17 cellular contexts compared by ENCODE assay signal in the genomic region with DNA sequence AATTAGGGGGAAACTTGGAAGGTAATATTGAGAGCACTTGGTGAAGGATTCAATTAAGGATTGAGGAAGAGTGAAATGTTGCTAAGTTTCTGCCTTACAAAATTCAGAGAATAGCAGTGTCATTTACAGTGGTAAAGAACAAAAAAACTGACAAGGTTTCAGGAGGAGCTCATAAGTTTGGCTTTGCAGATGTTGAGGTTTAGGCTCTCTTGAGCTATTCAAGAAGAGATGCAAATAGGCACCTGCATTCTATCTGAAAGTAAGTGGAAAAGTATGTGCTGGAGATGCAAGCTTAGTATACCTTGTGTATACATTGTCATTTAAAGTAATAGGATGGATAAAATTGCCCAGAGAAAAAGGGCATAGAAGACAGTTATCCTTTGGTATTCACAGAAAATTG. TPM values are rescaled to one million over a fixed set of nuclear protein-coding genes. Genes with fewer than 3 reads are reported as not detected.
A peak's percentile ranks its signal among the peaks of the same experiment; 100 is the strongest.
DNase-seq lines count a peak whose midpoint lies in the region; ATAC-seq and TF ChIP-seq lines count a peak whose summit lies in the region.
"Had no signal": no experiment of that assay in that cellular context is flagged by ENCODE, and none has a peak within 500 bp of the region (broad histone marks: within the 10 kb centered on the region; RNA-seq: fewer than 3 reads in every experiment).

No MANE protein-coding gene starts in this region.

- CTCF ChIA-PET in OCI-LY7 (lab: Charles Lee; ENCODE audit: unreplicated experiment): no interaction called here

- H3K27me3 ChIP-seq in DOHH2 (ENCODE audit: control insufficient read depth, low read length) (no peaks in the 10 kb centered on the region), HL-60 (ENCODE audit: insufficient read depth, poor library complexity, severe bottlenecking) (no peaks in the 10 kb centered on the region), Loucy (ENCODE audit: insufficient read depth, low read length, poor library complexity, severe bottlenecking) (no peaks in the 10 kb centered on the region)
- H3K27me3 ChIP-seq: BLaER1 had no signal

- H3K36me3 ChIP-seq in DOHH2 (ENCODE audit: control insufficient read depth, low read length) (no peaks in the 10 kb centered on the region), Loucy (ENCODE audit: insufficient read depth, low read length) (no peaks in the 10 kb centered on the region), OCI-LY7 (ENCODE audit: insufficient read depth, low read length) (no peaks in the 10 kb centered on the region)
- H3K36me3 ChIP-seq: BLaER1 had no signal

- no TSS peak for BruUV-seq in OCI-LY7 (replicated peaks; lab: Mats Ljungman, UMichigan)

- H3K79me2 ChIP-seq in DOHH2 (ENCODE audit: control insufficient read depth, low read length): no peaks in the 10 kb centered on the region
- H3K79me2 ChIP-seq in Loucy (ENCODE audit: insufficient read depth, low read length): no peaks in the 10 kb centered on the region
- H3K79me2 ChIP-seq in OCI-LY7 (ENCODE audit: insufficient read depth, low read depth, low read length): no peaks in the 10 kb centered on the region

- TF ChIP-seq CTCF in DOHH2 (IDR thresholded peaks at IDR 0.05; ENCODE audit: low read depth, low read length, poor library complexity, severe bottlenecking) (no peak), HL-60 (IDR thresholded peaks at IDR 0.05; ENCODE audit: insufficient read depth, low read length) (no peak), Loucy (conservative IDR thresholded peaks at IDR 0.05; ENCODE audit: low read length) (no peak), OCI-LY7 (conservative IDR thresholded peaks at IDR 0.05; ENCODE audit: low read length) (no peak)

- H4K20me1 ChIP-seq in DOHH2 (ENCODE audit: control insufficient read depth, insufficient read depth, low read depth, low read length) (no peaks in the 10 kb centered on the region), Loucy (ENCODE audit: insufficient read depth, low read length, poor library complexity, severe bottlenecking) (no peaks in the 10 kb centered on the region), OCI-LY7 (ENCODE audit: insufficient read depth, low read length) (no peaks in the 10 kb centered on the region)
- H4K20me1 ChIP-seq: BLaER1 had no signal

- POLR2A ChIA-PET in OCI-LY7 (lab: Charles Lee): no interaction called here

- H3F3A ChIP-seq in DOHH2 (ENCODE audit: control insufficient read depth, insufficient read depth) (no peaks in the 10 kb centered on the region), Loucy (ENCODE audit: low read depth) (peaks cover 5% of the 10 kb centered on the region; the same call in 1 of the 2 replicates)

- intact Hi-C loops in OCI-LY7 (cut with micrococcal nuclease; ENCODE audit: unreplicated experiment): no loop called here

- no peak overlapping the region for H2AFZ ChIP-seq in Loucy (ENCODE audit: low read length)
- no peak overlapping the region for H2AFZ ChIP-seq in OCI-LY7 (ENCODE audit: low read length)

- no peak overlapping the region for H3K9ac ChIP-seq in Loucy (ENCODE audit: low read depth, low read length, poor library complexity, severe bottlenecking)
- H3K9ac ChIP-seq: BLaER1 had no signal

- H3K27ac ChIP-seq in DOHH2 (ENCODE audit: low read depth, low read length) (peak overlapping the region; percentile 69), HL-60 (replicated peaks) (0 out of 2 replicates have a peak overlapping the region, but pooled peaks have one; percentile 3), OCI-LY7 (ENCODE audit: low read depth, low read length, poor library complexity, severe bottlenecking) (peak overlapping the region; percentile 33)
- H3K27ac ChIP-seq: BLaER1 had no signal

- ATAC-seq in HG03521 (IDR thresholded peaks at IDR 0.05; ENCODE audit: unreplicated experiment) (no peak), HG03442 (IDR thresholded peaks at IDR 0.05; ENCODE audit: unreplicated experiment) (no peak)
- ATAC-seq: HCT116, HepG2 had no signal

- H3K9me3 ChIP-seq in DOHH2 (ENCODE audit: control insufficient read depth, insufficient read depth, low read length) (no peaks in the 10 kb centered on the region), Loucy (ENCODE audit: insufficient read depth, low read depth, low read length) (no peaks in the 10 kb centered on the region), OCI-LY7 (ENCODE audit: low read length) (no peaks in the 10 kb centered on the region)

- peak overlapping the region; percentile 44 for H3K4me2 ChIP-seq in DOHH2 (ENCODE audit: low read length)
- peak overlapping the region; percentile 58 for H3K4me2 ChIP-seq in Loucy (ENCODE audit: low read depth, low read length, poor library complexity, severe bottlenecking)
- H3K4me2 ChIP-seq in OCI-LY7 (ENCODE audit: low read length): peak overlapping the region; percentile 15; the same call in 1 of the 2 replicates

- peaks cover 36% of the 10 kb centered on the region for H3K4me1 ChIP-seq in DOHH2 (ENCODE audit: control insufficient read depth, low read length)
- H3K4me1 ChIP-seq in Loucy (ENCODE audit: insufficient read depth, low read length, poor library complexity, severe bottlenecking): peaks cover 28% of the 10 kb centered on the region
- H3K4me1 ChIP-seq in OCI-LY7 (ENCODE audit: insufficient read depth, low read length, poor library complexity, severe bottlenecking): no peaks in the 10 kb centered on the region

- no peak for DNase-seq in HL-60 (ENCODE audit: low read depth in 1 of 2, low spot score in 1 of 2)
- DNase-seq in OCI-LY7 (ENCODE audit: low spot score): peak; percentile 9
- no peak for DNase-seq in NCI-H446 treated with DMSO at 0.1 percent for 48 hours (lab: John Stamatoyannopoulos, UW)
- DNase-seq in RPMI8226: no peak
- DNase-seq: 8988T, DMS79 treated with DMSO at 0.1 percent for 48 hours, GOT3, H7, HFFc6 had no signal

- H3K4me3 ChIP-seq in DOHH2 (ENCODE audit: low read length) (peak overlapping the region; percentile 16), HL-60 (replicated peaks; ENCODE audit: insufficient read depth, low read length) (no peak overlapping the region), Loucy (ENCODE audit: low read length, poor library complexity, severe bottlenecking) (peak overlapping the region; percentile 10), OCI-LY7 (ENCODE audit: low read depth, low read length, poor library complexity, severe bottlenecking) (no peak overlapping the region)
- H3K4me3 ChIP-seq: BLaER1 had no signal

- no peaks in the 10 kb centered on the region for H3K9me2 ChIP-seq in DOHH2 (replicated peaks; ENCODE audit: control insufficient read depth, low read length)
- no peaks in the 10 kb centered on the region for H3K9me2 ChIP-seq in Loucy (replicated peaks; ENCODE audit: low read depth, low read length)
- no peaks in the 10 kb centered on the region for H3K9me2 ChIP-seq in OCI-LY7 (ENCODE audit: insufficient read depth, low read length)

RNA-seq across cellular contexts. Expression of gene EMCN, which starts 22.3 kb away (rescaled TPM):
- total RNA-seq in OCI-LY7 (2014; rRNA removed; shearing (Covaris generic)): not detected in 2 replicates
- total RNA-seq in OCI-LY7 (2022): not detected in 2 replicates
- total RNA-seq: CD4-positive, alpha-beta memory T cell; H7; HepG2 had no signal

Comparison
In these comparisons a context has a peak if more than half of its experiments do, and no peak if none do; other contexts are left out.
1. H3K27ac ChIP-seq: peak in every context shown above with its lines; median percentile 69 in DOHH2; 33 in OCI-LY7; 3 in HL-60.
2. H3K4me3 ChIP-seq: peak in DOHH2 (single experiment) and Loucy (single experiment); none in HL-60 (single experiment) and OCI-LY7 (single experiment).
3. Peak in every context shown above with its lines, with median percentiles within 50 percentile points of each other: H3K4me2 ChIP-seq.